1 cellular context compared by ENCODE assay signal in genomic region chr4:41346306-41347061, GRCh38.
TF ChIP-seq lines count a peak whose summit lies in the region.

No MANE protein-coding gene starts in this region.

TF ChIP-seq in HEK293, 187 proteins besides CTCF, POLR2A, EP300 and RAD21 (continued from another document):
- no peak for TF ChIP-seq ZNF280C (tag by site-specific recombination; IDR thresholded peaks at IDR 0.05)
- TF ChIP-seq ZSCAN4 (tag by site-specific recombination; IDR thresholded peaks at IDR 0.05) = peak; percentile 98
- no peak for TF ChIP-seq ZNF624 (tag by site-specific recombination; IDR thresholded peaks at IDR 0.05)
- no peak for TF ChIP-seq PRDM1 (tag by site-specific recombination; IDR thresholded peaks at IDR 0.05)
- no peak for TF ChIP-seq ZNF580 (tag by site-specific recombination; IDR thresholded peaks at IDR 0.05)
- peak; percentile 57; the same call in 1 of the 2 replicates for TF ChIP-seq TRIM28 (IDR thresholded peaks at IDR 0.05; ENCODE audit: borderline replicate concordance, low read length)
- TF ChIP-seq SCRT1 (tag by site-specific recombination; IDR thresholded peaks at IDR 0.05; ENCODE audit: borderline replicate concordance) = no peak
- TF ChIP-seq ZNF48 (tag by site-specific recombination; IDR thresholded peaks at IDR 0.05) = no peak
- TF ChIP-seq PRDM10 (tag by site-specific recombination; IDR thresholded peaks at IDR 0.05) = peak; percentile 18; the same call in 1 of the 2 replicates
- TF ChIP-seq ZNF302 (tag by site-specific recombination; IDR thresholded peaks at IDR 0.05; ENCODE audit: low read depth) = peak; percentile 56; the same call in 1 of the 2 replicates
